In the genomic region with DNA sequence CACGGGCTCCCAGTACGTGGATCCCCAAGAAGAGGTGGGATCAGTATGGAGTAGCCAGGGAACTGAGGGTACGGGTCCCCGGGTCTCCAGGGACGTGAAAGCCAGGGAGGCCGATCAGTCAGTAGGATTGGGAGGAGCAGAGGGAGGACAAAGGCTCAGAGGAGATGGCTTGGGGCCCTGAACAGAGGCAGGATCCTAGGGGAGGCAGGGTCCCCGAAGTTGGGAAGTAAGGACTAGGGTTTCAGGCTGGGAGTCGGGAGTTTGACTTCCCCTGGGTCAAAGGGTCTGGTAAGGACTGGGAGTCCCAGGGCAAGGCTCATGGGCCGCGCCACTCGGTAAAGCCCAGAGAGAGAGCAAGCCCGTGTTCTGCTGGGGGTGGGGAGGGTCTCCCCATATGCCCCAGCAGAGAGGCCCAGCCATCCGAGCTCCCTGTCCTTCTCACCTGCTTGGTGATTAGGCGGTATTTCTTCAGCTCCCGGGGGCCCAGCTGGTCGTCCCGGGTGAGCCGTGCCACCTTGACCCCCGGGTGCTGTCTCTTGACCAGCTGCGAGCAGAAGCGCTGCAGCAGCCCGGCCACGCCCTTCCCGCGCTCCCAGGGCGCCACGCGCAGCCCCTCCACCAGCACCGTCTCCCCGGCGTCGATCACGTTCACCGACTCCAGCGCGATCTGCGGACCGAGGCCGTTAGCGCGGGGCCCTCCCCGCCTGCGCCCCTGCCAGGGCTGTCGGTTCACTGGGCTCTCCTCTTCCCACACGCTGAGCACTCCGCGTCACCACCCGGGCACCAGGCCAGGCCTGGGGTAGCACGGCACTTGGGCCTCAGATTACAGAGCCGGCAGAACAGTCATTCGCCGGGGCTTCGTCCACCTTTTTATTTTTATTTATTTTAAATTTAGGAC, we compare ENCODE assay signal across 2 cellular contexts.
TF ChIP-seq lines count a peak whose summit lies in the region.

No MANE protein-coding gene starts in this region.

TF ChIP-seq in A549, 52 proteins besides CTCF, POLR2A, EP300 and RAD21:
- TF ChIP-seq ZC3H11A (IDR thresholded peaks at IDR 0.05), result no peak
- TF ChIP-seq, protein P1, sequence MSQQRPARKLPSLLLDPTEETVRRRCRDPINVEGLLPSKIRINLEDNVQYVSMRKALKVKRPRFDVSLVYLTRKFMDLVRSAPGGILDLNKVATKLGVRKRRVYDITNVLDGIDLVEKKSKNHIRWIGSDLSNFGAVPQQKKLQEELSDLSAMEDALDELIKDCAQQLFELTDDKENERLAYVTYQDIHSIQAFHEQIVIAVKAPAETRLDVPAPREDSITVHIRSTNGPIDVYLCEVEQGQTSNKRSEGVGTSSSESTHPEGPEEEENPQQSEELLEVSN (IDR thresholded peaks at IDR 0.05; ENCODE audit: borderline replicate concordance, low read depth), result peak; percentile 64
- TF ChIP-seq, protein P2, sequence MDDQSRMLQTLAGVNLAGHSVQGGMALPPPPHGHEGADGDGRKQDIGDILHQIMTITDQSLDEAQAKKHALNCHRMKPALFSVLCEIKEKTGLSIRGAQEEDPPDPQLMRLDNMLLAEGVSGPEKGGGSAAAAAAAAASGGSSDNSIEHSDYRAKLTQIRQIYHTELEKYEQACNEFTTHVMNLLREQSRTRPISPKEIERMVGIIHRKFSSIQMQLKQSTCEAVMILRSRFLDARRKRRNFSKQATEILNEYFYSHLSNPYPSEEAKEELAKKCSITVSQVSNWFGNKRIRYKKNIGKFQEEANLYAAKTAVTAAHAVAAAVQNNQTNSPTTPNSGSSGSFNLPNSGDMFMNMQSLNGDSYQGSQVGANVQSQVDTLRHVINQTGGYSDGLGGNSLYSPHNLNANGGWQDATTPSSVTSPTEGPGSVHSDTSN (IDR thresholded peaks at IDR 0.05), result 0 out of 2 replicates have a peak, but pooled peaks have one; percentile 28
- no peak for TF ChIP-seq FOXS1 (CRISPR knock-in tag; IDR thresholded peaks at IDR 0.05)
- TF ChIP-seq, protein P3, sequence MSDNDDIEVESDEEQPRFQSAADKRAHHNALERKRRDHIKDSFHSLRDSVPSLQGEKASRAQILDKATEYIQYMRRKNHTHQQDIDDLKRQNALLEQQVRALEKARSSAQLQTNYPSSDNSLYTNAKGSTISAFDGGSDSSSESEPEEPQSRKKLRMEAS (IDR thresholded peaks at IDR 0.05), result peak; percentile 71
TF ChIP-seq in A549: peak in this region for 3.

TF ChIP-seq in GM23338, 12 proteins besides CTCF, POLR2A, EP300 and RAD21:
- TF ChIP-seq JUNB (IDR thresholded peaks at IDR 0.05; ENCODE audit: unreplicated experiment) (no peak), EZH2 (IDR thresholded peaks at IDR 0.05; ENCODE audit: low read depth, unreplicated experiment) (peak; percentile 59), ZNF331 (CRISPR knock-in tag; IDR thresholded peaks at IDR 0.05; ENCODE audit: low read depth) (no peak), EZH2phosphoT487 (IDR thresholded peaks at IDR 0.05; ENCODE audit: unreplicated experiment) (no peak), ZNF114 (CRISPR knock-in tag; IDR thresholded peaks at IDR 0.05) (no peak), POLR2AphosphoS5 (IDR thresholded peaks at IDR 0.05; ENCODE audit: low read depth) (no peak), STAT1 (IDR thresholded peaks at IDR 0.05; ENCODE audit: unreplicated experiment) (no peak)
